ENCODE assay signal across 1 cellular context in genomic region chrX:133048751-133049150, GRCh38.
TF ChIP-seq lines count a peak whose summit lies in the region.

No MANE protein-coding gene starts in this region.

TF ChIP-seq in H1, 55 proteins besides CTCF, POLR2A, EP300 and RAD21 (continued from another document):
- no peak for TF ChIP-seq CTBP2 (IDR thresholded peaks at IDR 0.05; ENCODE audit: borderline replicate concordance, insufficient read depth, insufficient read length, low read length)
- no peak for TF ChIP-seq SAP30 (IDR thresholded peaks at IDR 0.05; ENCODE audit: insufficient read depth, insufficient replicate concordance, low read length)
- TF ChIP-seq PHF8 (conservative IDR thresholded peaks at IDR 0.05; ENCODE audit: low read depth, low read length): no peak
